ENCODE assay signal across 8 cellular contexts in genomic region chr16:84138824-84139627, GRCh38. TPM values are rescaled to one million over a fixed set of nuclear protein-coding genes. Genes with fewer than 3 reads are reported as not detected.
DNase-seq lines count a peak whose midpoint lies in the region; ATAC-seq lines count a peak whose summit lies in the region.

No MANE protein-coding gene starts in this region.

- H3K4me1 Mint-ChIP-seq in activated CD8-positive, alpha-beta memory T cell treated with anti-CD3 and anti-CD28 coated beads, Interleukin-2, amount 10 ng/mL, durations not matched to agents 7 days and 5 days, result peaks cover 28% of the 10 kb centered on the region
- H3K4me1 Mint-ChIP-seq in T-helper 17 cell, result peaks cover 34% of the 10 kb centered on the region

- no peaks in the 10 kb centered on the region for H3K9me3 Mint-ChIP-seq in activated CD8-positive, alpha-beta memory T cell treated with anti-CD3 and anti-CD28 coated beads, Interleukin-2, amount 10 ng/mL, durations not matched to agents 7 days and 5 days (ENCODE audit: low read depth)

- CTCF ChIA-PET in activated CD8-positive, alpha-beta memory T cell treated with anti-CD3 and anti-CD28 coated beads, Interleukin-2, amount 10 ng/mL, durations not matched to agents 7 days and 5 days (lab: Charles Lee), result interaction anchor here (3.2 to 4.8 kb wide), 2 partner anchors 22 to 49 kb away, joined by 14 to 17 read pairs; partner anchors contain the start of genes MBTPS1 and TAF1C

- H3K27me3 Mint-ChIP-seq in activated CD8-positive, alpha-beta memory T cell treated with anti-CD3 and anti-CD28 coated beads, Interleukin-2, amount 10 ng/mL, durations not matched to agents 7 days and 5 days, result no peaks in the 10 kb centered on the region
- H3K27me3 Mint-ChIP-seq in T-helper 17 cell, result no peaks in the 10 kb centered on the region

- no peaks in the 10 kb centered on the region for H3K9me3 ChIP-seq in T-helper 17 cell (ENCODE audit: control insufficient read depth, low read length, poor library complexity, severe bottlenecking)

- ATAC-seq in activated CD8-positive, alpha-beta memory T cell treated with anti-CD3 and anti-CD28 coated beads, Interleukin-2, amount 10 ng/mL, durations not matched to agents 7 days and 5 days, result peak; percentile 91
- no peak for ATAC-seq in T-helper 17 cell
- ATAC-seq in GM19455 (IDR thresholded peaks at IDR 0.05; ENCODE audit: unreplicated experiment), result no peak

- peak; percentile 72 for DNase-seq in activated CD8-positive, alpha-beta memory T cell treated with anti-CD3 and anti-CD28 coated beads, Interleukin-2, amount 10 ng/mL, durations not matched to agents 7 days and 5 days
- no peak for DNase-seq in activated CD8-positive, alpha-beta memory T cell treated with anti-CD3 and anti-CD28 coated beads, Interleukin-2, amount 50 U/mL, for 48 hours
- DNase-seq in HuH-7 (ENCODE audit: low spot score) (peak; percentile 88), lung microvascular endothelial cell (ENCODE audit: low read depth in 2 of 2) (peak; percentile 37 to 74), C1 segment of cervical spinal cord (lab: John Stamatoyannopoulos, UW) (no peak), T-helper 17 cell (no peak)
- peak; percentile 36 to 48 for DNase-seq in activated CD4-positive, alpha-beta T cell treated with anti-CD3 and anti-CD28 coated beads, Interleukin-2, amount 50 U/mL, for 48 hours

- peaks cover 4% of the 10 kb centered on the region for H3K36me3 Mint-ChIP-seq in activated CD8-positive, alpha-beta memory T cell treated with anti-CD3 and anti-CD28 coated beads, Interleukin-2, amount 10 ng/mL, durations not matched to agents 7 days and 5 days
- H3K36me3 Mint-ChIP-seq in T-helper 17 cell (ENCODE audit: low read depth), result no peaks in the 10 kb centered on the region

- peak overlapping the region; percentile 76 for H3K27ac Mint-ChIP-seq in activated CD8-positive, alpha-beta memory T cell treated with anti-CD3 and anti-CD28 coated beads, Interleukin-2, amount 10 ng/mL, durations not matched to agents 7 days and 5 days
- H3K27ac Mint-ChIP-seq in T-helper 17 cell, result no peak overlapping the region

- H3K4me3 Mint-ChIP-seq in activated CD8-positive, alpha-beta memory T cell treated with anti-CD3 and anti-CD28 coated beads, Interleukin-2, amount 10 ng/mL, durations not matched to agents 7 days and 5 days, result peak overlapping the region; percentile 11
- no peak overlapping the region for H3K4me3 Mint-ChIP-seq in T-helper 17 cell

RNA-seq across cellular contexts. Expression of gene HSDL1, which starts 6.0 kb away (rescaled TPM):
- total RNA-seq in activated CD8-positive, alpha-beta memory T cell treated with anti-CD3 and anti-CD28 coated beads, Interleukin-2, amount 10 ng/mL, durations not matched to agents 7 days and 5 days, result 10 to 100 TPM; 10.4 to 17.2 TPM
- total RNA-seq in lung microvascular endothelial cell, result 25.1 and 33.5 TPM in 2 replicates
- total RNA-seq in T-helper 17 cell, result 10 to 100 TPM; 11.9 to 12.6 TPM

RNA-seq across cellular contexts. Expression of gene DNAAF1, which starts 6.1 kb away (rescaled TPM):
- total RNA-seq in activated CD8-positive, alpha-beta memory T cell treated with anti-CD3 and anti-CD28 coated beads, Interleukin-2, amount 10 ng/mL, durations not matched to agents 7 days and 5 days, result not detected
- total RNA-seq in lung microvascular endothelial cell (under 0.01 TPM in 2 replicates), T-helper 17 cell (not detected)

RNA-seq across cellular contexts. Expression of gene MBTPS1, which starts 22.3 kb away (rescaled TPM):
- total RNA-seq in activated CD8-positive, alpha-beta memory T cell treated with anti-CD3 and anti-CD28 coated beads, Interleukin-2, amount 10 ng/mL, durations not matched to agents 7 days and 5 days, result 10 to 100 TPM; 56.1 to 57.8 TPM
- 74.3 and 106 TPM in 2 replicates for total RNA-seq in lung microvascular endothelial cell
- 100 to 1,000 TPM in 1 of 2 donors, 10 to 100 TPM in 1; 94.4 to 114 TPM for total RNA-seq in T-helper 17 cell

RNA-seq across cellular contexts. Expression of gene TAF1C, which starts 47.8 kb away (rescaled TPM):
- 10 to 100 TPM; 52.7 to 58.1 TPM for total RNA-seq in activated CD8-positive, alpha-beta memory T cell treated with anti-CD3 and anti-CD28 coated beads, Interleukin-2, amount 10 ng/mL, durations not matched to agents 7 days and 5 days
- total RNA-seq in lung microvascular endothelial cell (7.2 and 16.5 TPM in 2 replicates), T-helper 17 cell (10 to 100 TPM; 61.8 to 84.5 TPM)

RNA-seq across cellular contexts. Expression of gene ADAD2, which starts 51.9 kb away (rescaled TPM):
- total RNA-seq in activated CD8-positive, alpha-beta memory T cell treated with anti-CD3 and anti-CD28 coated beads, Interleukin-2, amount 10 ng/mL, durations not matched to agents 7 days and 5 days, result not detected
- total RNA-seq in lung microvascular endothelial cell, result not detected in 2 replicates
- not detected for total RNA-seq in T-helper 17 cell

Comparison
In these comparisons a context has a peak if more than half of its experiments do, and no peak if none do; other contexts are left out.
1. DNase-seq: peak in activated CD8-positive, alpha-beta memory T cell treated with anti-CD3 and anti-CD28 coated beads, Interleukin-2, amount 10 ng/mL, durations not matched to agents 7 days and 5 days (single experiment), HuH-7 (single experiment), activated CD4-positive, alpha-beta T cell treated with anti-CD3 and anti-CD28 coated beads, Interleukin-2, amount 50 U/mL, for 48 hours (2 of 2) and lung microvascular endothelial cell (2 of 2); none in activated CD8-positive, alpha-beta memory T cell treated with anti-CD3 and anti-CD28 coated beads, Interleukin-2, amount 50 U/mL, for 48 hours (single experiment), C1 segment of cervical spinal cord (0 of 14) and T-helper 17 cell (0 of 3).